In genomic region chr17:64259922-64260321, GRCh38 we compare ENCODE assay signal across 15 cellular contexts. TPM values are rescaled to one million over a fixed set of nuclear protein-coding genes. Genes with fewer than 3 reads are reported as not detected.
DNase-seq lines count a peak whose midpoint lies in the region; ATAC-seq and TF ChIP-seq lines count a peak whose summit lies in the region.
"Had no signal": no experiment of that assay in that cellular context is flagged by ENCODE, and none has a peak within 500 bp of the region (broad histone marks: within the 10 kb centered on the region; RNA-seq: fewer than 3 reads in every experiment).

No MANE protein-coding gene starts in this region.

- H3K4me3 ChIP-seq in brain microvascular endothelial cell (ENCODE audit: low read depth, low read length) = no peak overlapping the region
- H3K4me3 ChIP-seq: body of pancreas, upper lobe of left lung had no signal

- ATAC-seq in activated naive CD4-positive, alpha-beta T cell treated with anti-CD3 and anti-CD28 coated beads, Interleukin-2, amount 50 U/mL, for 72 hours = no peak
- ATAC-seq: body of pancreas had no signal

- no peaks in the 10 kb centered on the region for H3K27me3 ChIP-seq in brain microvascular endothelial cell (replicated peaks)
- H3K27me3 ChIP-seq: body of pancreas, upper lobe of left lung had no signal

- no peak overlapping the region for H3K4me3 Mint-ChIP-seq in activated naive CD4-positive, alpha-beta T cell treated with anti-CD3 and anti-CD28 coated beads, Interleukin-2, amount 50 U/mL, for 24 hours

- H3K27ac ChIP-seq in brain microvascular endothelial cell = no peak overlapping the region
- H3K27ac ChIP-seq: upper lobe of left lung had no signal

- H3K4me1 Mint-ChIP-seq in activated naive CD4-positive, alpha-beta T cell treated with anti-CD3 and anti-CD28 coated beads, Interleukin-2, amount 50 U/mL, for 24 hours = peaks cover 46% of the 10 kb centered on the region

- no peaks in the 10 kb centered on the region for H3K36me3 Mint-ChIP-seq in activated naive CD4-positive, alpha-beta T cell treated with anti-CD3 and anti-CD28 coated beads, Interleukin-2, amount 50 U/mL, for 24 hours
- H3K36me3 Mint-ChIP-seq in activated naive CD4-positive, alpha-beta T cell treated with anti-CD3 and anti-CD28 coated beads, Interleukin-2, amount 50 U/mL, for 72 hours = peaks cover 0 to 9% of the 10 kb centered on the region in 2 donors

- H3K9me3 Mint-ChIP-seq in activated naive CD4-positive, alpha-beta T cell treated with anti-CD3 and anti-CD28 coated beads, Interleukin-2, amount 50 U/mL, for 24 hours = no peaks in the 10 kb centered on the region
- H3K9me3 Mint-ChIP-seq in activated naive CD4-positive, alpha-beta T cell treated with anti-CD3 and anti-CD28 coated beads, Interleukin-2, amount 50 U/mL, for 72 hours = no peaks in the 10 kb centered on the region

- peak overlapping the region; percentile 76 for H3K27ac Mint-ChIP-seq in activated naive CD4-positive, alpha-beta T cell treated with anti-CD3 and anti-CD28 coated beads, Interleukin-2, amount 50 U/mL, for 24 hours
- H3K27ac Mint-ChIP-seq in activated naive CD4-positive, alpha-beta T cell treated with anti-CD3 and anti-CD28 coated beads, Interleukin-2, amount 50 U/mL, for 72 hours = no peak overlapping the region

- TF ChIP-seq CTCF in brain microvascular endothelial cell (IDR thresholded peaks at IDR 0.05; ENCODE audit: low read depth, low read length, missing control alignments) = no peak
- TF ChIP-seq CTCF in GM13977 (IDR thresholded peaks at IDR 0.05; ENCODE audit: extremely low read depth, insufficient read depth, missing control alignments) = no peak

- H3K36me3 ChIP-seq in brain microvascular endothelial cell (replicated peaks) = no peaks in the 10 kb centered on the region
- H3K36me3 ChIP-seq: upper lobe of left lung had no signal

- in situ Hi-C loops in brain microvascular endothelial cell (cut with HindIII; ENCODE audit: low pct_ligation_motif_present, low sequenced_read_pairs) = no loop called here
- in situ Hi-C loops in GM13977 (cut with MboI; ENCODE audit: low pct_unique_long_range_greater_than_20kb, low sequenced_read_pairs, unreplicated experiment) = no loop called here

- no peaks in the 10 kb centered on the region for H3K27me3 Mint-ChIP-seq in activated naive CD4-positive, alpha-beta T cell treated with anti-CD3 and anti-CD28 coated beads, Interleukin-2, amount 50 U/mL, for 24 hours

- DNase-seq in activated naive CD4-positive, alpha-beta T cell treated with anti-CD3 and anti-CD28 coated beads, Interleukin-2, amount 50 U/mL, for 72 hours (ENCODE audit: low spot score in 2 of 2) = no peak
- DNase-seq in astrocyte of the hippocampus (ENCODE audit: low read depth, low spot score) = peak; percentile 60
- peak; percentile 79 for DNase-seq in iris pigment epithelial cell (ENCODE audit: low read depth)
- no peak for DNase-seq in NCI-H1930 (lab: John Stamatoyannopoulos, UW)
- DNase-seq in brain microvascular endothelial cell = no peak
- DNase-seq in NCI-H1105 (lab: John Stamatoyannopoulos, UW) = no peak
- DNase-seq in GM13977 (ENCODE audit: low spot score) = no peak
- DNase-seq: ACHN; activated T-cell treated with anti-CD3 and anti-CD28 coated beads, Interleukin-2, amount 50 U/mL, for 1 hour; DND-41; NCI-H510A; SHP77 treated with DMSO at 0.1 percent for 48 hours had no signal

RNA-seq across cellular contexts. Expression of gene TEX2, which starts 3.1 kb away (rescaled TPM):
- total RNA-seq in activated naive CD4-positive, alpha-beta T cell treated with anti-CD3 and anti-CD28 coated beads, Interleukin-2, amount 50 U/mL, for 72 hours = 10 to 100 TPM; 12.1 to 14.7 TPM

Comparison
In these comparisons a context has a peak if more than half of its experiments do, and no peak if none do; other contexts are left out.
1. DNase-seq: peak in astrocyte of the hippocampus (single experiment) and iris pigment epithelial cell (single experiment); none in activated naive CD4-positive, alpha-beta T cell treated with anti-CD3 and anti-CD28 coated beads, Interleukin-2, amount 50 U/mL, for 72 hours (0 of 2), NCI-H1930 (0 of 2), brain microvascular endothelial cell (single experiment), NCI-H1105 (single experiment) and GM13977 (single experiment).